In genomic region chr2:176189666-176190641, GRCh38 we compare ENCODE assay signal across 1 cellular context.
TF ChIP-seq lines count a peak whose summit lies in the region.

No MANE protein-coding gene starts in this region.

TF ChIP-seq in endothelial cell of umbilical vein, 7 proteins besides CTCF, POLR2A, EP300 and RAD21 (continued from another document):
- no peak for TF ChIP-seq MAX (IDR thresholded peaks at IDR 0.05; ENCODE audit: insufficient read depth, insufficient read length)
- TF ChIP-seq JUN (IDR thresholded peaks at IDR 0.05; ENCODE audit: borderline replicate concordance, insufficient read depth, insufficient read length, low read depth), result no peak
- TF ChIP-seq FOS (IDR thresholded peaks at IDR 0.05; ENCODE audit: borderline replicate concordance, insufficient read depth, low read length), result no peak
- no peak for TF ChIP-seq POLR2AphosphoS5 (IDR thresholded peaks at IDR 0.05; ENCODE audit: insufficient read depth, low read depth, low read length)
- TF ChIP-seq MYC (IDR thresholded peaks at IDR 0.05; ENCODE audit: low read depth, low read length), result no peak
- no peak for TF ChIP-seq EZH2 (IDR thresholded peaks at IDR 0.05; ENCODE audit: borderline replicate concordance, low read depth, low read length, severe bottlenecking)
TF ChIP-seq in endothelial cell of umbilical vein: peak in this region for 0.
